ENCODE assay signal across 1 cellular context in the genomic region with DNA sequence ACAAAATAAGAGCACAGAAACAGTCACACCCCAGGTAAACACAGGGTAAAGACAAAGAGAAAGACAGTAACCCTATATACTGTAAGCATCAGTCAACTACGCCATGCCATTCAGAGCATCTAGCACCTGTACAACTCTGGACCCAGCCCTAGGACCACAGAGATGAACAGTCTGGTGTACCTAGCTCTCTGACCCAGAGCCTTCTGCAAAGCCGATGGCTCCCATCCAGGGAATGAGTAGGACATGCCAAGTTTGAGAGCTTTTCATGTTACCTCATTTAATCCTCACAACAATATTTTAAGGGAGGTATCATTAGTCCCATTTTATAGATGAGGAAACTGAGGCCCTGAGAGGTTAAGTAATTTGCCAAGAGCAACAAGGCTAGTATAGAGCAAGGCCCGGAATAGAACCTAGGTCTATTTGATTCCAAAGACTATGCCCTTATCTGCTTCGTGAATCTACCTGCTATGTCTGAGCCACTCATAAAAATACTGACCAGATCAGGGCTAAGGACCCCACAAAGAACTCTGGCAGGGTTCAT.
TF ChIP-seq lines count a peak whose summit lies in the region.

No MANE protein-coding gene starts in this region.

TF ChIP-seq in WTC11, 78 proteins besides CTCF, POLR2A, EP300 and RAD21:
- TF ChIP-seq IRF2 (CRISPR knock-in tag; IDR thresholded peaks at IDR 0.05; ENCODE audit: borderline replicate concordance, low read depth) (no peak), FOXJ3 (CRISPR knock-in tag; IDR thresholded peaks at IDR 0.05; ENCODE audit: borderline replicate concordance) (no peak), ZNF232 (CRISPR knock-in tag; IDR thresholded peaks at IDR 0.05) (no peak), ZNF416 (CRISPR knock-in tag; IDR thresholded peaks at IDR 0.05) (no peak), TCF7 (CRISPR knock-in tag; IDR thresholded peaks at IDR 0.05; ENCODE audit: low read depth) (no peak), TEAD4 (CRISPR knock-in tag; IDR thresholded peaks at IDR 0.05) (no peak), ZNF317 (CRISPR knock-in tag; IDR thresholded peaks at IDR 0.05; ENCODE audit: borderline replicate concordance, low read depth) (no peak), KAT7 (CRISPR knock-in tag; IDR thresholded peaks at IDR 0.05; ENCODE audit: borderline replicate concordance) (no peak), MXD4 (CRISPR knock-in tag; IDR thresholded peaks at IDR 0.05; ENCODE audit: borderline replicate concordance) (no peak)
- TF ChIP-seq, protein P1, sequence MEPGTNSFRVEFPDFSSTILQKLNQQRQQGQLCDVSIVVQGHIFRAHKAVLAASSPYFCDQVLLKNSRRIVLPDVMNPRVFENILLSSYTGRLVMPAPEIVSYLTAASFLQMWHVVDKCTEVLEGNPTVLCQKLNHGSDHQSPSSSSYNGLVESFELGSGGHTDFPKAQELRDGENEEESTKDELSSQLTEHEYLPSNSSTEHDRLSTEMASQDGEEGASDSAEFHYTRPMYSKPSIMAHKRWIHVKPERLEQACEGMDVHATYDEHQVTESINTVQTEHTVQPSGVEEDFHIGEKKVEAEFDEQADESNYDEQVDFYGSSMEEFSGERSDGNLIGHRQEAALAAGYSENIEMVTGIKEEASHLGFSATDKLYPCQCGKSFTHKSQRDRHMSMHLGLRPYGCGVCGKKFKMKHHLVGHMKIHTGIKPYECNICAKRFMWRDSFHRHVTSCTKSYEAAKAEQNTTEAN (CRISPR knock-in tag; IDR thresholded peaks at IDR 0.05): no peak
TF ChIP-seq in WTC11: peak in this region for 0.
